In the genomic region with DNA sequence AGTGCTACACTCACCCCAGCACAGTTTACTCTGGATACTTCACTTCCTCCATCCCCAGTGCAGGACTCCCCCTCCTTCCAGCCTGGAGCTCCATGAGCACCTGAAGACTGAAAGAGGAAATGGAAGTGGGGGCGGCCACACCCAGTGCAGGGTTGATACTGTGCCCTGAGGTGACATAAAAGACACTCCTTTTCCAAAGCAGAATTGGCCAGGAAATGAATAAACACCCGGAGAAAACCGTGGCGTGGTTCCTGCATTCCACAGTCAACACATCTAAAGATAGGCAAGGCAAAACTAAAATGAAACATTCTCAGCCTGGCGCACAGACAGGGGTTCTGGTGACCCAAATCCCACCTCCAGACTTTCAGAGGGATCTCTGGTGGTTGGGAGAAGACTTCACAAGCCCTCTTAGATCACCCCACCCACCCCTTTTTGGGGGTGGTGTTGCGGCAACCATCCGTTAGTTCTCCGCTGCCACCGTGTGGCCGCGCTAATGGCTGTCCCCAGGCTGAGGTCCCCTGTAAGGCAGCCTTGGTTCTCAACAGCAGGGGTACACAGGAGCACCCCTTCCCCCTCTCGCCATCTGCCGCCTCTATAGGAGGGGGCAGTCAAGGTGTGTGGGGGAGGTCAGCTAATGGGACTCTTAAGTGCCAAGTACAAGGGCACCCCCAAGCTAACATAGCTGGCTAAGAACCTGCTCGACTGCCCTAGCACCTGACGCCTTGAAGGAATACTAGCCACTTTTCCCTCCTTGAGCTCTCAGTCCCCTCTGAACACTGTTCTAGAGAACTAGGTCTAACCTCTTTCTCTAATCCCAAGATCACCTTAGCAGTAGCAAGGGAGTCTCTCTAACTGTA, we compare ENCODE assay signal across 8 cellular contexts. TPM values are rescaled to one million over a fixed set of nuclear protein-coding genes. Genes with fewer than 3 reads are reported as not detected.
DNase-seq lines count a peak whose midpoint lies in the region; ATAC-seq and TF ChIP-seq lines count a peak whose summit lies in the region.

No MANE protein-coding gene starts in this region.

- peaks cover 51% of the 10 kb centered on the region for H3K4me1 ChIP-seq in PC-3 (ENCODE audit: insufficient read depth, low read length)
- H3K4me1 ChIP-seq in parathyroid adenoma = peaks cover 10% of the 10 kb centered on the region

- H3K36me3 ChIP-seq in PC-3 (ENCODE audit: low read depth, low read length) (peaks cover under 1% of the 10 kb centered on the region; the same call in 1 of the 2 replicates), parathyroid adenoma (ENCODE audit: control insufficient read depth, insufficient read depth, low read length) (no peaks in the 10 kb centered on the region)

- H2AFZ ChIP-seq in PC-3 (ENCODE audit: low read length) (peak overlapping the region; percentile 70), parathyroid adenoma (peak overlapping the region; percentile 71)

- no peaks in the 10 kb centered on the region for H3K27me3 ChIP-seq in PC-3 (ENCODE audit: low read length)
- H3K27me3 ChIP-seq in parathyroid adenoma (ENCODE audit: control insufficient read depth, insufficient read depth, low read length) = no peaks in the 10 kb centered on the region

- POLR2A ChIA-PET in PC-3 (lab: Charles Lee; ENCODE audit: unreplicated experiment) = interaction anchor here (1.0 kb wide), 1 partner anchor 34 kb away, joined by 5 read pairs; a partner anchor contains a TSS

- no peaks in the 10 kb centered on the region for H3K9me2 ChIP-seq in PC-3 (replicated peaks; ENCODE audit: low read length)

- no peaks in the 10 kb centered on the region for H3K9me3 ChIP-seq in PC-3 (ENCODE audit: low read length)
- H3K9me3 ChIP-seq in parathyroid adenoma (ENCODE audit: control insufficient read depth, low read length) = no peaks in the 10 kb centered on the region

- TSS peak; percentile 7 for BruUV-seq in PC-3 (replicated peaks; lab: Mats Ljungman, UMichigan)

- peak overlapping the region; percentile 58 for H3K4me3 ChIP-seq in PC-3 (ENCODE audit: low read length)
- peak overlapping the region; percentile 46 for H3K4me3 ChIP-seq in fibroblast of villous mesenchyme (ENCODE audit: low read depth, low read length)
- no peak overlapping the region for H3K4me3 ChIP-seq in parathyroid adenoma (ENCODE audit: low read depth, low read length)

- H3K9ac ChIP-seq in PC-3 (ENCODE audit: low read length) = peak overlapping the region; percentile 52
- no peak overlapping the region for H3K9ac ChIP-seq in parathyroid adenoma

- H4K20me1 ChIP-seq in PC-3 (ENCODE audit: low read length) = no peaks in the 10 kb centered on the region

- DNase-seq in SKM-1 treated with dmso at 0.1 percent for 144 hours (lab: John Stamatoyannopoulos, UW; ENCODE audit: unreplicated experiment) (peak; percentile 36), SKM-1 (lab: John Stamatoyannopoulos, UW; ENCODE audit: unreplicated experiment) (no peak), PC-3 (peak; percentile 86), fibroblast of villous mesenchyme (ENCODE audit: low read depth) (peak; percentile 43), NCI-H1048 (lab: John Stamatoyannopoulos, UW) (no peak)
- peak; percentile 81 for DNase-seq in activated effector memory CD4-positive, alpha-beta T cell treated with anti-CD3 and anti-CD28 coated beads, Interleukin-2, amount 50 U/mL, for 16 hours

- H3K79me2 ChIP-seq in PC-3 (ENCODE audit: low read length) = peaks cover 36% of the 10 kb centered on the region
- no peaks in the 10 kb centered on the region for H3K79me2 ChIP-seq in parathyroid adenoma

- CTCF ChIA-PET in PC-3 (lab: Charles Lee) = interaction anchor here (0.6 to 1.6 kb wide), 10 partner anchors 17 to 172 kb away, joined by 3 to 18 read pairs (median 4); a partner anchor contains a TSS

- H3F3A ChIP-seq in PC-3 (ENCODE audit: low read length, unreplicated experiment) = peaks cover 3% of the 10 kb centered on the region

- intact Hi-C loops in PC-3 (cut with micrococcal nuclease) = loop anchor here (1.0 to 2.0 kb wide), 5 partner anchors 23 to 203 kb away; a partner anchor contains a TSS

- H3K4me2 ChIP-seq in PC-3 (ENCODE audit: low read length) = peak overlapping the region; percentile 99
- H3K4me2 ChIP-seq in parathyroid adenoma (ENCODE audit: low read length) = peak overlapping the region; percentile 18

- TF ChIP-seq CTCF in PC-3 (conservative IDR thresholded peaks at IDR 0.05; ENCODE audit: low read depth, low read length) (peak; percentile 98), fibroblast of villous mesenchyme (IDR thresholded peaks at IDR 0.05; ENCODE audit: insufficient read depth, low read depth, low read length) (peak; percentile 67), parathyroid adenoma (IDR thresholded peaks at IDR 0.05) (peak; percentile 62)

- H3K27ac ChIP-seq in PC-3 (ENCODE audit: low read length) (peak overlapping the region; percentile 99), parathyroid adenoma (peak overlapping the region; percentile 41)

- ATAC-seq in PC-3 = peak; percentile 61
- ATAC-seq in GM18498 (IDR thresholded peaks at IDR 0.05; ENCODE audit: unreplicated experiment) = no peak

RNA-seq across cellular contexts. Expression of a gene that starts 2.6 kb away (rescaled TPM):
- total RNA-seq in PC-3 (2014; rRNA removed) (39.0 and 70.6 TPM in 2 replicates), fibroblast of villous mesenchyme (under 0.01 and 0.32 TPM in 2 replicates)

RNA-seq across cellular contexts. Expression of a gene that starts 23.4 kb away (rescaled TPM):
- total RNA-seq in PC-3 (2014; rRNA removed) (20.8 and 24.9 TPM in 2 replicates), fibroblast of villous mesenchyme (9.7 and 12.1 TPM in 2 replicates)

RNA-seq across cellular contexts. Expression of a gene that starts 33.7 kb away (rescaled TPM):
- 64.6 and 73.5 TPM in 2 replicates for total RNA-seq in PC-3 (2014; rRNA removed)
- 52.2 and 61.7 TPM in 2 replicates for total RNA-seq in fibroblast of villous mesenchyme

RNA-seq across cellular contexts. Expression of a gene that starts 36.5 kb away (rescaled TPM):
- total RNA-seq in PC-3 (2014; rRNA removed) (0.58 TPM in 1 of 2 replicates, not detected in the other), fibroblast of villous mesenchyme (not detected in 2 replicates)

RNA-seq across cellular contexts. Expression of a gene that starts 49.9 kb away (rescaled TPM):
- total RNA-seq in PC-3 (2014; rRNA removed) (21.6 and 27.8 TPM in 2 replicates), fibroblast of villous mesenchyme (3.0 and 3.5 TPM in 2 replicates)

Comparison
In these comparisons a context has a peak if more than half of its experiments do, and no peak if none do; other contexts are left out.
1. DNase-seq: peak in SKM-1 treated with dmso at 0.1 percent for 144 hours (single experiment), PC-3 (single experiment), activated effector memory CD4-positive, alpha-beta T cell treated with anti-CD3 and anti-CD28 coated beads, Interleukin-2, amount 50 U/mL, for 16 hours (single experiment) and fibroblast of villous mesenchyme (single experiment); none in SKM-1 (single experiment) and NCI-H1048 (single experiment).
2. RNA of a gene that starts 2.6 kb away (total RNA-seq): 39.0 to 70.6 TPM in PC-3; under 0.01 to 0.32 TPM in fibroblast of villous mesenchyme; every median in the first group is over 10 times any median in the second.
3. Peak in every context shown above with its lines, with median percentiles within 50 percentile points of each other: CTCF ChIP-seq.